8 cellular contexts compared by ENCODE assay signal in the genomic region with DNA sequence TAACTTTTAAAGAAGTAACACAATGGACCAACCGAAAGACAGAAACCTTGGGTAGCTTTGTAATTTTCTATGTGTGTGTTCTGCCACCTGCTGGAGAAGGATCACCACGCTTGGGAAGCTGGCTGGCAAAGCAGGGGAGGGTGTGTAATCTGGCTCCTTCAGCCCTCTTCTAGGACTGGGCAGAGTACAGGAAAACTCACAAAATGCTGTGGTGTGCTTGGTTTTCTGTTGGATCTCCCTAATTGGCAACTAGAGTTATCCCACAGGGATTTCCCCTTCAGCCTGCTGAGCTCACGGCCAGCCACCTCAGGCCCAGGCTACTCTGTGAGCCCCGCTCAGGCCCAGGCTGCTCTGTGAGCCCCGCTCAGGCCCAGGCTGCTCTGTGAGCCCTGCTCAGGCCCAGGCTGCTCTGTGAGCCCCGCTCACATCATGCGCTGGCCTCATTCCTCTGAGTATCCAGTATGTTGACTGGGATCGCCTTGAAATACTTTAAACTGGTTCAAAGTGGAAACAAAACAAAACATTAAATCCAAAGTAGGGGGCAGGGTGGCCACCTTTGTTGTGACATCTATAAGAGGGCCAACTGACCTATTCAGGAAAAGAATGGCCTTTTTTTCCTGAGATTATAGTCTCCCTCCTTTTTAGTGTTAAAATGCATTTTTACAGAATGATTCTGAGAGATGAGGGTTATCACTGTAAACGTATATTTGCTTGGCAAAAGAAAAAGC. TPM values are rescaled to one million over a fixed set of nuclear protein-coding genes. Genes with fewer than 3 reads are reported as not detected.
DNase-seq lines count a peak whose midpoint lies in the region; ATAC-seq and TF ChIP-seq lines count a peak whose summit lies in the region.

No MANE protein-coding gene starts in this region.

- peak; percentile 74 for ATAC-seq in T-helper 17 cell

- no peaks in the 10 kb centered on the region for H3K36me3 ChIP-seq in brain microvascular endothelial cell (replicated peaks)
- H3K36me3 ChIP-seq in skeletal muscle satellite cell (ENCODE audit: insufficient read depth, low read length): no peaks in the 10 kb centered on the region

- H3K27me3 Mint-ChIP-seq in T-helper 17 cell: no peaks in the 10 kb centered on the region

- peaks cover 9% of the 10 kb centered on the region for H3K4me1 ChIP-seq in skeletal muscle satellite cell (ENCODE audit: control insufficient read depth, insufficient read depth, low read length)

- H3K9ac ChIP-seq in skeletal muscle satellite cell (ENCODE audit: low read depth, low read length): peak overlapping the region; percentile 48

- H3K27me3 ChIP-seq in brain microvascular endothelial cell (replicated peaks) (no peaks in the 10 kb centered on the region), skeletal muscle satellite cell (ENCODE audit: control insufficient read depth, insufficient read depth, low read length) (no peaks in the 10 kb centered on the region)

- H3K36me3 Mint-ChIP-seq in T-helper 17 cell (ENCODE audit: low read depth): no peaks in the 10 kb centered on the region

- H3K27ac ChIP-seq in brain microvascular endothelial cell: no peak overlapping the region

- H3K4me3 Mint-ChIP-seq in T-helper 17 cell: no peak overlapping the region

- H3K9me3 ChIP-seq in T-helper 17 cell (ENCODE audit: control insufficient read depth, low read length, poor library complexity, severe bottlenecking) (no peaks in the 10 kb centered on the region), skeletal muscle satellite cell (replicated peaks; ENCODE audit: low read length) (no peaks in the 10 kb centered on the region)

- no peak overlapping the region for H3K27ac Mint-ChIP-seq in T-helper 17 cell

- H3K4me2 ChIP-seq in skeletal muscle satellite cell (ENCODE audit: low read length): no peak overlapping the region

- TF ChIP-seq CTCF in brain microvascular endothelial cell (IDR thresholded peaks at IDR 0.05; ENCODE audit: low read depth, low read length, missing control alignments): peak; percentile 89

- H3K4me3 ChIP-seq in brain microvascular endothelial cell (ENCODE audit: low read depth, low read length) (no peak overlapping the region), skeletal muscle satellite cell (ENCODE audit: low read length) (no peak overlapping the region)

- in situ Hi-C loops in brain microvascular endothelial cell (cut with HindIII; ENCODE audit: low pct_ligation_motif_present, low sequenced_read_pairs): no loop called here

- DNase-seq in ELF-1 (ENCODE audit: low read depth, low spot score) (peak; percentile 82), HCEC 1CT (peak; percentile 65), NCI-H1092 (lab: John Stamatoyannopoulos, UW) (peak; percentile 24), T-helper 17 cell (peak in 2 of 3 donors; percentile 21 to 42), brain microvascular endothelial cell (peak; percentile 68), iPS-NIHi11 (ENCODE audit: low spot score) (peak; percentile 68), mesenteric fat pad (ENCODE audit: low spot score) (no peak)

- peaks cover 9% of the 10 kb centered on the region for H3K4me1 Mint-ChIP-seq in T-helper 17 cell

RNA-seq across cellular contexts. Expression of gene RNU6-8, which starts 52.0 kb away (rescaled TPM):
- total RNA-seq in T-helper 17 cell (not detected), mesenteric fat pad (not detected)
- total RNA-seq in skeletal muscle satellite cell (2012; rRNA removed): not detected in 2 replicates

RNA-seq across cellular contexts. Expression of gene RNU6-7, which starts 53.3 kb away (rescaled TPM):
- total RNA-seq in T-helper 17 cell (not detected), mesenteric fat pad (not detected)
- not detected in 2 replicates for total RNA-seq in skeletal muscle satellite cell (2012; rRNA removed)
